ENCODE assay signal across 23 cellular contexts in the genomic region with DNA sequence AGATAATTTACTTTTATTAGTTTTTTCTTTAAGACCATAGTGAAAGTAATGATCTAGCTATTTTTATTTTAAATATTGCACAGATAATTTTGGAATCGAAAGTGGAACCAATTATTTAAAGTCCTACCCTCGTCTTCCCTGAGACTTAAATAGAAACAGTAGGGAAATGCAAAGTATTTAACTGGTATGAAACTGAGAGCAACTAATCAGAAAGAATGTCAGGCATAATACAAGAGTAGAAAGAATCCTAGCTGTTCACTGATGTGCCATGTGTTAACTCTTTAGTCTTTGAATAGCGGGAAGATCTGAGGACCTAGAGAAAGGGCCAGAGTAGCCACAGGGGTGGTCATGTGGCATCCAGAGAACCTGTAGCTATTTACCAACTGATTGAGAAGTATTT.
"Had no signal": no experiment of that assay in that cellular context is flagged by ENCODE, and none has a peak within 500 bp of the region (broad histone marks: within the 10 kb centered on the region; RNA-seq: fewer than 3 reads in every experiment).

No MANE protein-coding gene starts in this region.

- H3K27me3 ChIP-seq: esophagus squamous epithelium, gastroesophageal sphincter, neutrophil, right atrium auricular region, sigmoid colon, testis, tibial nerve had no signal

- H3K4me3 ChIP-seq: esophagus squamous epithelium, gastroesophageal sphincter, right atrium auricular region, sigmoid colon, testis, tibial nerve had no signal

- H3K4me3 Mint-ChIP-seq: dendritic cell treated with granulocyte-macrophage colony-stimulating factor and Interleukin-4, amounts not matched to agents 40 ng/mL and 50 ng/mL, for 4 days; effector memory CD8-positive, alpha-beta T cell; naive thymus-derived CD4-positive, alpha-beta T cell; nephron progenitor cell; stimulated activated effector memory CD8-positive, alpha-beta T cell treated with anti-CD3 and anti-CD28 coated beads, Interleukin-12 subunit alpha, Interleukin-12 subunit beta, amount 100 ng/mL, for 72 hours; stimulated activated naive CD8-positive, alpha-beta T cell treated with anti-CD3 and anti-CD28 coated beads, Interleukin-15, Interleukin-2, amounts not matched to agents 100 ng/mL and 50 ng/mL, for 24 hours had no signal

- H3K27ac Mint-ChIP-seq: dendritic cell treated with granulocyte-macrophage colony-stimulating factor and Interleukin-4, amounts not matched to agents 40 ng/mL and 50 ng/mL, for 4 days; effector memory CD8-positive, alpha-beta T cell; naive thymus-derived CD4-positive, alpha-beta T cell; nephron progenitor cell; stimulated activated effector memory CD8-positive, alpha-beta T cell treated with anti-CD3 and anti-CD28 coated beads, Interleukin-12 subunit alpha, Interleukin-12 subunit beta, amount 100 ng/mL, for 72 hours; stimulated activated naive CD8-positive, alpha-beta T cell treated with anti-CD3 and anti-CD28 coated beads, Interleukin-15, Interleukin-2, amounts not matched to agents 100 ng/mL and 50 ng/mL, for 24 hours had no signal

- H3K27me3 Mint-ChIP-seq: dendritic cell treated with granulocyte-macrophage colony-stimulating factor and Interleukin-4, amounts not matched to agents 40 ng/mL and 50 ng/mL, for 4 days; effector memory CD8-positive, alpha-beta T cell; naive thymus-derived CD4-positive, alpha-beta T cell; stimulated activated naive CD8-positive, alpha-beta T cell treated with anti-CD3 and anti-CD28 coated beads, Interleukin-15, Interleukin-2, amounts not matched to agents 100 ng/mL and 50 ng/mL, for 24 hours had no signal

- H3K36me3 ChIP-seq: esophagus squamous epithelium, gastroesophageal sphincter, neutrophil, right atrium auricular region, sigmoid colon, tibial nerve had no signal

- ATAC-seq: effector memory CD8-positive, alpha-beta T cell; gastroesophageal sphincter; left lobe of liver; naive thymus-derived CD4-positive, alpha-beta T cell; stimulated activated effector memory CD8-positive, alpha-beta T cell treated with anti-CD3 and anti-CD28 coated beads, Interleukin-12 subunit alpha, Interleukin-12 subunit beta, amount 100 ng/mL, for 72 hours had no signal

- H3K27ac ChIP-seq: epithelial cell of prostate, esophagus squamous epithelium, gastroesophageal sphincter, neutrophil, right atrium auricular region, sigmoid colon, testis, tibial nerve had no signal

- H3K4me1 ChIP-seq: esophagus squamous epithelium, gastroesophageal sphincter, right atrium auricular region, sigmoid colon, testis, tibial nerve had no signal

- H3K4me1 Mint-ChIP-seq: naive thymus-derived CD4-positive, alpha-beta T cell; nephron progenitor cell; stimulated activated effector memory CD8-positive, alpha-beta T cell treated with anti-CD3 and anti-CD28 coated beads, Interleukin-12 subunit alpha, Interleukin-12 subunit beta, amount 100 ng/mL, for 72 hours had no signal

- DNase-seq: effector memory CD8-positive, alpha-beta T cell; esophagus squamous epithelium; foreskin fibroblast; glutamatergic neuron; islet precursor cell; mammary epithelial cell; naive thymus-derived CD4-positive, alpha-beta T cell; nephron progenitor cell; posterior cingulate gyrus; sigmoid colon; small intestine; stimulated activated CD4-positive, alpha-beta T cell treated with anti-CD3 and anti-CD28 coated beads, Interleukin-4, amount 100 ng/mL, for 1 hour; stimulated activated CD8-positive, alpha-beta memory T cell treated with anti-CD3 and anti-CD28 coated beads, Interleukin-4, amount 100 ng/mL, for 48 hours; testis had no signal

- H3K36me3 Mint-ChIP-seq: naive thymus-derived CD4-positive, alpha-beta T cell; stimulated activated effector memory CD8-positive, alpha-beta T cell treated with anti-CD3 and anti-CD28 coated beads, Interleukin-12 subunit alpha, Interleukin-12 subunit beta, amount 100 ng/mL, for 72 hours had no signal

- H3K9me3 ChIP-seq: esophagus squamous epithelium, gastroesophageal sphincter, neutrophil, right atrium auricular region, sigmoid colon, testis, tibial nerve had no signal

- H3K9me3 Mint-ChIP-seq: dendritic cell treated with granulocyte-macrophage colony-stimulating factor and Interleukin-4, amounts not matched to agents 40 ng/mL and 50 ng/mL, for 4 days; nephron progenitor cell had no signal
